In genomic region chr9:126616521-126616976, GRCh38 we compare ENCODE assay signal across 3 cellular contexts.
A peak's percentile ranks its signal among the peaks of the same experiment; 100 is the strongest.
TF ChIP-seq lines count a peak whose summit lies in the region.

No MANE protein-coding gene starts in this region.

TF ChIP-seq in SK-N-SH, 30 proteins besides CTCF, POLR2A, EP300 and RAD21:
- TF ChIP-seq REST (IDR thresholded peaks at IDR 0.05; ENCODE audit: low read depth, low read length) (no peak), CHD2 (IDR thresholded peaks at IDR 0.05; ENCODE audit: low read length, partially characterized antibody) (no peak), MXI1 (IDR thresholded peaks at IDR 0.05; ENCODE audit: low read depth, low read length) (no peak), FOSL2 (IDR thresholded peaks at IDR 0.05; ENCODE audit: borderline replicate concordance, low read depth) (no peak), MEF2A (IDR thresholded peaks at IDR 0.05; ENCODE audit: borderline replicate concordance, low read depth) (no peak), ELF1 (IDR thresholded peaks at IDR 0.05) (no peak), SMC3 (IDR thresholded peaks at IDR 0.05; ENCODE audit: low read depth, low read length) (no peak), RFX5 (IDR thresholded peaks at IDR 0.05; ENCODE audit: low read length) (no peak), FOXJ3 (CRISPR knock-in tag; IDR thresholded peaks at IDR 0.05) (no peak), TEAD4 (IDR thresholded peaks at IDR 0.05; ENCODE audit: borderline replicate concordance, insufficient read depth) (no peak), NRF1 (IDR thresholded peaks at IDR 0.05; ENCODE audit: low read depth, low read length) (no peak), SIN3A (IDR thresholded peaks at IDR 0.05; ENCODE audit: borderline replicate concordance, low read depth, low read length) (no peak), IRF3 (IDR thresholded peaks at IDR 0.05; ENCODE audit: low read depth, low read length) (no peak), PBX3 (IDR thresholded peaks at IDR 0.05) (no peak)

TF ChIP-seq in SK-N-SH treated with all-trans-retinoic acid at 6 μM for 48 hours, 23 proteins besides CTCF, POLR2A, EP300 and RAD21:
- TF ChIP-seq GLIS3 (CRISPR knock-in tag; IDR thresholded peaks at IDR 0.05): no peak
- no peak for TF ChIP-seq ZC3H10 (CRISPR knock-in tag; IDR thresholded peaks at IDR 0.05)
- no peak for TF ChIP-seq CREB5 (CRISPR knock-in tag; IDR thresholded peaks at IDR 0.05; ENCODE audit: low read depth)
- no peak for TF ChIP-seq ZNF8 (CRISPR knock-in tag; IDR thresholded peaks at IDR 0.05)
- no peak for TF ChIP-seq RARB (CRISPR knock-in tag; IDR thresholded peaks at IDR 0.05)
- TF ChIP-seq POU6F1 (CRISPR knock-in tag; IDR thresholded peaks at IDR 0.05; ENCODE audit: borderline replicate concordance, low read depth): no peak
- no peak for TF ChIP-seq TOX (CRISPR knock-in tag; IDR thresholded peaks at IDR 0.05; ENCODE audit: borderline replicate concordance)
- TF ChIP-seq ZFP30 (CRISPR knock-in tag; IDR thresholded peaks at IDR 0.05): no peak
- TF ChIP-seq ZNF565 (CRISPR knock-in tag; conservative IDR thresholded peaks at IDR 0.05; ENCODE audit: low read depth): no peak

TF ChIP-seq in HepG2, 621 proteins besides CTCF, POLR2A, EP300 and RAD21:
- no peak for TF ChIP-seq RERE (CRISPR knock-in tag; IDR thresholded peaks at IDR 0.05; ENCODE audit: low read depth)
- TF ChIP-seq EZH2 (conservative IDR thresholded peaks at IDR 0.05; ENCODE audit: low read depth, low read length): peak; percentile 42; the same call in 1 of the 2 replicates
- no peak for TF ChIP-seq ZMAT5 (CRISPR knock-in tag; IDR thresholded peaks at IDR 0.05; ENCODE audit: borderline replicate concordance, low read depth)
TF ChIP-seq in HepG2: peak in this region for 1.
